In genomic region chr6:41779793-41780622, GRCh38 we compare ENCODE assay signal across 1 cellular context.
TF ChIP-seq lines count a peak whose summit lies in the region.

TSS of gene FRS3 (minus strand) at chr6:41779900. CDS start at chr6:41776987, 2,913 bp downstream.

TF ChIP-seq in HepG2, 621 proteins besides CTCF, POLR2A, EP300 and RAD21 (continued from another document and continues in another):
- peak; percentile 99 for TF ChIP-seq HINFP (CRISPR knock-in tag; IDR thresholded peaks at IDR 0.05; ENCODE audit: low read depth)
- TF ChIP-seq KDM5A (IDR thresholded peaks at IDR 0.05; ENCODE audit: borderline replicate concordance, low read length): peak; percentile 62; the same call in 1 of the 2 replicates
- TF ChIP-seq AGO1 (IDR thresholded peaks at IDR 0.05; ENCODE audit: low read depth, low read length, poor library complexity, severe bottlenecking): peak; percentile 21
- TF ChIP-seq ZFP41 (CRISPR knock-in tag; IDR thresholded peaks at IDR 0.05; ENCODE audit: borderline replicate concordance): no peak
- TF ChIP-seq SP140L (CRISPR knock-in tag; IDR thresholded peaks at IDR 0.05; ENCODE audit: borderline replicate concordance): no peak
- TF ChIP-seq RARA (CRISPR knock-in tag; IDR thresholded peaks at IDR 0.05): peak; percentile 45; the same call in 1 of the 2 replicates
- peak; percentile 87 for TF ChIP-seq PHF20 (CRISPR knock-in tag; IDR thresholded peaks at IDR 0.05)
- TF ChIP-seq, protein P1, sequence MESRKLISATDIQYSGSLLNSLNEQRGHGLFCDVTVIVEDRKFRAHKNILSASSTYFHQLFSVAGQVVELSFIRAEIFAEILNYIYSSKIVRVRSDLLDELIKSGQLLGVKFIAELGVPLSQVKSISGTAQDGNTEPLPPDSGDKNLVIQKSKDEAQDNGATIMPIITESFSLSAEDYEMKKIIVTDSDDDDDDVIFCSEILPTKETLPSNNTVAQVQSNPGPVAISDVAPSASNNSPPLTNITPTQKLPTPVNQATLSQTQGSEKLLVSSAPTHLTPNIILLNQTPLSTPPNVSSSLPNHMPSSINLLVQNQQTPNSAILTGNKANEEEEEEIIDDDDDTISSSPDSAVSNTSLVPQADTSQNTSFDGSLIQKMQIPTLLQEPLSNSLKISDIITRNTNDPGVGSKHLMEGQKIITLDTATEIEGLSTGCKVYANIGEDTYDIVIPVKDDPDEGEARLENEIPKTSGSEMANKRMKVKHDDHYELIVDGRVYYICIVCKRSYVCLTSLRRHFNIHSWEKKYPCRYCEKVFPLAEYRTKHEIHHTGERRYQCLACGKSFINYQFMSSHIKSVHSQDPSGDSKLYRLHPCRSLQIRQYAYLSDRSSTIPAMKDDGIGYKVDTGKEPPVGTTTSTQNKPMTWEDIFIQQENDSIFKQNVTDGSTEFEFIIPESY (CRISPR knock-in tag; IDR thresholded peaks at IDR 0.05): peak; percentile 88
- peak; percentile 51; the same call in 1 of the 2 replicates for TF ChIP-seq PRDM10 (CRISPR knock-in tag; IDR thresholded peaks at IDR 0.05; ENCODE audit: low read depth)
- peak; percentile 52 for TF ChIP-seq MED8 (CRISPR knock-in tag; IDR thresholded peaks at IDR 0.05; ENCODE audit: insufficient replicate concordance)
- TF ChIP-seq, protein P2, sequence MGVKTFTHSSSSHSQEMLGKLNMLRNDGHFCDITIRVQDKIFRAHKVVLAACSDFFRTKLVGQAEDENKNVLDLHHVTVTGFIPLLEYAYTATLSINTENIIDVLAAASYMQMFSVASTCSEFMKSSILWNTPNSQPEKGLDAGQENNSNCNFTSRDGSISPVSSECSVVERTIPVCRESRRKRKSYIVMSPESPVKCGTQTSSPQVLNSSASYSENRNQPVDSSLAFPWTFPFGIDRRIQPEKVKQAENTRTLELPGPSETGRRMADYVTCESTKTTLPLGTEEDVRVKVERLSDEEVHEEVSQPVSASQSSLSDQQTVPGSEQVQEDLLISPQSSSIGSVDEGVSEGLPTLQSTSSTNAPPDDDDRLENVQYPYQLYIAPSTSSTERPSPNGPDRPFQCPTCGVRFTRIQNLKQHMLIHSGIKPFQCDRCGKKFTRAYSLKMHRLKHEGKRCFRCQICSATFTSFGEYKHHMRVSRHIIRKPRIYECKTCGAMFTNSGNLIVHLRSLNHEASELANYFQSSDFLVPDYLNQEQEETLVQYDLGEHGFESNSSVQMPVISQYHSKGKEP (CRISPR knock-in tag; IDR thresholded peaks at IDR 0.05): peak; percentile 76; the same call in 1 of the 2 replicates
- TF ChIP-seq HNRNPLL (IDR thresholded peaks at IDR 0.05; ENCODE audit: low read depth, low read length, poor library complexity, severe bottlenecking): peak; percentile 83
- peak; percentile 51 for TF ChIP-seq HNRNPH1 (optimal IDR thresholded peaks at IDR 0.05; ENCODE audit: low read depth, low read length)
- TF ChIP-seq ZSCAN22 (CRISPR knock-in tag; IDR thresholded peaks at IDR 0.05): no peak
- TF ChIP-seq, protein P3, sequence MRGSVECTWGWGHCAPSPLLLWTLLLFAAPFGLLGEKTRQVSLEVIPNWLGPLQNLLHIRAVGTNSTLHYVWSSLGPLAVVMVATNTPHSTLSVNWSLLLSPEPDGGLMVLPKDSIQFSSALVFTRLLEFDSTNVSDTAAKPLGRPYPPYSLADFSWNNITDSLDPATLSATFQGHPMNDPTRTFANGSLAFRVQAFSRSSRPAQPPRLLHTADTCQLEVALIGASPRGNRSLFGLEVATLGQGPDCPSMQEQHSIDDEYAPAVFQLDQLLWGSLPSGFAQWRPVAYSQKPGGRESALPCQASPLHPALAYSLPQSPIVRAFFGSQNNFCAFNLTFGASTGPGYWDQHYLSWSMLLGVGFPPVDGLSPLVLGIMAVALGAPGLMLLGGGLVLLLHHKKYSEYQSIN (CRISPR knock-in tag; IDR thresholded peaks at IDR 0.05; ENCODE audit: borderline replicate concordance): no peak
- TF ChIP-seq, protein P4, sequence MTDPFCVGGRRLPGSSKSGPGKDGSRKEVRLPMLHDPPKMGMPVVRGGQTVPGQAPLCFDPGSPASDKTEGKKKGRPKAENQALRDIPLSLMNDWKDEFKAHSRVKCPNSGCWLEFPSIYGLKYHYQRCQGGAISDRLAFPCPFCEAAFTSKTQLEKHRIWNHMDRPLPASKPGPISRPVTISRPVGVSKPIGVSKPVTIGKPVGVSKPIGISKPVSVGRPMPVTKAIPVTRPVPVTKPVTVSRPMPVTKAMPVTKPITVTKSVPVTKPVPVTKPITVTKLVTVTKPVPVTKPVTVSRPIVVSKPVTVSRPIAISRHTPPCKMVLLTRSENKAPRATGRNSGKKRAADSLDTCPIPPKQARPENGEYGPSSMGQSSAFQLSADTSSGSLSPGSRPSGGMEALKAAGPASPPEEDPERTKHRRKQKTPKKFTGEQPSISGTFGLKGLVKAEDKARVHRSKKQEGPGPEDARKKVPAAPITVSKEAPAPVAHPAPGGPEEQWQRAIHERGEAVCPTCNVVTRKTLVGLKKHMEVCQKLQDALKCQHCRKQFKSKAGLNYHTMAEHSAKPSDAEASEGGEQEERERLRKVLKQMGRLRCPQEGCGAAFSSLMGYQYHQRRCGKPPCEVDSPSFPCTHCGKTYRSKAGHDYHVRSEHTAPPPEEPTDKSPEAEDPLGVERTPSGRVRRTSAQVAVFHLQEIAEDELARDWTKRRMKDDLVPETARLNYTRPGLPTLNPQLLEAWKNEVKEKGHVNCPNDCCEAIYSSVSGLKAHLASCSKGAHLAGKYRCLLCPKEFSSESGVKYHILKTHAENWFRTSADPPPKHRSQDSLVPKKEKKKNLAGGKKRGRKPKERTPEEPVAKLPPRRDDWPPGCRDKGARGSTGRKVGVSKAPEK (CRISPR knock-in tag; IDR thresholded peaks at IDR 0.05; ENCODE audit: borderline replicate concordance): no peak
- TF ChIP-seq U2AF2 (IDR thresholded peaks at IDR 0.05; ENCODE audit: low read depth, low read length): no peak
- TF ChIP-seq, protein P5, sequence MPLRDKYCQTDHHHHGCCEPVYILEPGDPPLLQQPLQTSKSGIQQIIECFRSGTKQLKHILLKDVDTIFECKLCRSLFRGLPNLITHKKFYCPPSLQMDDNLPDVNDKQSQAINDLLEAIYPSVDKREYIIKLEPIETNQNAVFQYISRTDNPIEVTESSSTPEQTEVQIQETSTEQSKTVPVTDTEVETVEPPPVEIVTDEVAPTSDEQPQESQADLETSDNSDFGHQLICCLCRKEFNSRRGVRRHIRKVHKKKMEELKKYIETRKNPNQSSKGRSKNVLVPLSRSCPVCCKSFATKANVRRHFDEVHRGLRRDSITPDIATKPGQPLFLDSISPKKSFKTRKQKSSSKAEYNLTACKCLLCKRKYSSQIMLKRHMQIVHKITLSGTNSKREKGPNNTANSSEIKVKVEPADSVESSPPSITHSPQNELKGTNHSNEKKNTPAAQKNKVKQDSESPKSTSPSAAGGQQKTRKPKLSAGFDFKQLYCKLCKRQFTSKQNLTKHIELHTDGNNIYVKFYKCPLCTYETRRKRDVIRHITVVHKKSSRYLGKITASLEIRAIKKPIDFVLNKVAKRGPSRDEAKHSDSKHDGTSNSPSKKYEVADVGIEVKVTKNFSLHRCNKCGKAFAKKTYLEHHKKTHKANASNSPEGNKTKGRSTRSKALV (CRISPR knock-in tag; IDR thresholded peaks at IDR 0.05): no peak
- no peak for TF ChIP-seq FIP1L1 (IDR thresholded peaks at IDR 0.05; ENCODE audit: borderline replicate concordance, insufficient read depth, low read depth, low read length)
- peak; percentile 93 for TF ChIP-seq RELA (CRISPR knock-in tag; IDR thresholded peaks at IDR 0.05)
- peak; percentile 89 for TF ChIP-seq SALL1 (CRISPR knock-in tag; IDR thresholded peaks at IDR 0.05)
- TF ChIP-seq SALL2 (CRISPR knock-in tag; IDR thresholded peaks at IDR 0.05): peak; percentile 99
- no peak for TF ChIP-seq CENPT (CRISPR knock-in tag; IDR thresholded peaks at IDR 0.05; ENCODE audit: low read depth)
- TF ChIP-seq MLLT10 (CRISPR knock-in tag; IDR thresholded peaks at IDR 0.05): no peak
- 0 out of 2 replicates have a peak, but pooled peaks have one; percentile 53 for TF ChIP-seq ZNF337 (CRISPR knock-in tag; IDR thresholded peaks at IDR 0.05; ENCODE audit: borderline replicate concordance, low read depth)
- no peak for TF ChIP-seq IKZF1 (IDR thresholded peaks at IDR 0.05)
- no peak for TF ChIP-seq PLRG1 (conservative IDR thresholded peaks at IDR 0.05)
- peak; percentile 76 for TF ChIP-seq TAF15 (IDR thresholded peaks at IDR 0.05; ENCODE audit: low read depth, low read length, poor library complexity, severe bottlenecking)
- no peak; the same call in 1 of the 2 replicates for TF ChIP-seq SMAD3 (CRISPR knock-in tag; IDR thresholded peaks at IDR 0.05)
- no peak for TF ChIP-seq HOXA7 (CRISPR knock-in tag; IDR thresholded peaks at IDR 0.05)
- TF ChIP-seq ZMAT5 (CRISPR knock-in tag; IDR thresholded peaks at IDR 0.05; ENCODE audit: borderline replicate concordance, low read depth): no peak
- TF ChIP-seq NCOA1 (CRISPR knock-in tag; IDR thresholded peaks at IDR 0.05): no peak
- no peak for TF ChIP-seq ZNF30 (CRISPR knock-in tag; IDR thresholded peaks at IDR 0.05)
- TF ChIP-seq, protein P6, sequence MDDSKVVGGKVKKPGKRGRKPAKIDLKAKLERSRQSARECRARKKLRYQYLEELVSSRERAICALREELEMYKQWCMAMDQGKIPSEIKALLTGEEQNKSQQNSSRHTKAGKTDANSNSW (CRISPR knock-in tag; IDR thresholded peaks at IDR 0.05; ENCODE audit: borderline replicate concordance): no peak; the same call in 1 of the 2 replicates
- no peak for TF ChIP-seq IRF1 (CRISPR knock-in tag; IDR thresholded peaks at IDR 0.05; ENCODE audit: low read depth)
- TF ChIP-seq GABPA (IDR thresholded peaks at IDR 0.05; ENCODE audit: low read depth, low read length): no peak
- peak; percentile 81 for TF ChIP-seq GABPA (CRISPR knock-in tag; IDR thresholded peaks at IDR 0.05; ENCODE audit: low read depth)
- 0 out of 2 replicates have a peak, but pooled peaks have one; percentile 71 for TF ChIP-seq ZNF572 (CRISPR knock-in tag; IDR thresholded peaks at IDR 0.05)
- 0 out of 2 replicates have a peak, but pooled peaks have one; percentile 37 for TF ChIP-seq HNF4A (CRISPR knock-in tag; IDR thresholded peaks at IDR 0.05)
- TF ChIP-seq EHMT2 (IDR thresholded peaks at IDR 0.05; ENCODE audit: borderline replicate concordance, low read depth, low read length): no peak
- TF ChIP-seq ZNF383 (CRISPR knock-in tag; IDR thresholded peaks at IDR 0.05; ENCODE audit: borderline replicate concordance): peak; percentile 84; the same call in 1 of the 2 replicates
- TF ChIP-seq HNRNPK (IDR thresholded peaks at IDR 0.05; ENCODE audit: low read depth, low read length, poor library complexity, severe bottlenecking): peak; percentile 100
- TF ChIP-seq FOXK1 (CRISPR knock-in tag; IDR thresholded peaks at IDR 0.05; ENCODE audit: borderline replicate concordance, low read depth): peak; percentile 74; the same call in 1 of the 2 replicates
- TF ChIP-seq ZNF317 (CRISPR knock-in tag; IDR thresholded peaks at IDR 0.05): no peak
- TF ChIP-seq ZNF740 (CRISPR knock-in tag; IDR thresholded peaks at IDR 0.05): peak; percentile 75
- TF ChIP-seq MTA1 (CRISPR knock-in tag; IDR thresholded peaks at IDR 0.05; ENCODE audit: borderline replicate concordance): peak; percentile 91; the same call in 1 of the 2 replicates
- TF ChIP-seq ZNF850 (CRISPR knock-in tag; conservative IDR thresholded peaks at IDR 0.05): no peak
- TF ChIP-seq ELF4 (CRISPR knock-in tag; IDR thresholded peaks at IDR 0.05; ENCODE audit: borderline replicate concordance): no peak
- peak; percentile 81 for TF ChIP-seq AHR (CRISPR knock-in tag; IDR thresholded peaks at IDR 0.05)
